In genomic region chr15:99504071-99504822, GRCh38 we compare ENCODE assay signal across 10 cellular contexts.
DNase-seq lines count a peak whose midpoint lies in the region; ATAC-seq and TF ChIP-seq lines count a peak whose summit lies in the region.
"Had no signal": no experiment of that assay in that cellular context is flagged by ENCODE, and none has a peak within 500 bp of the region (broad histone marks: within the 10 kb centered on the region; RNA-seq: fewer than 3 reads in every experiment).

No MANE protein-coding gene starts in this region.

- peak overlapping the region; percentile 97 for H3K27ac ChIP-seq in BLaER1
- no peak overlapping the region for H3K27ac ChIP-seq in CD4-positive, alpha-beta memory T cell (ENCODE audit: low read depth, low read length)
- H3K27ac ChIP-seq: pancreas had no signal

- H3K4me2 ChIP-seq in BLaER1: peak overlapping the region; percentile 87

- peaks cover 91% of the 10 kb centered on the region for H3K4me1 Mint-ChIP-seq in activated B cell treated with CpG ODN at 0.5 μM for 24 hours
- peaks cover 0 to 4% (median 2%) of the 10 kb centered on the region in 4 donors for H3K4me1 Mint-ChIP-seq in CD4-positive, alpha-beta memory T cell

- H3K4me1 ChIP-seq in BLaER1: peaks cover 91% of the 10 kb centered on the region
- H3K4me1 ChIP-seq in CD4-positive, alpha-beta memory T cell (ENCODE audit: insufficient read depth, low read length): no peaks in the 10 kb centered on the region

- no peaks in the 10 kb centered on the region for H3K9me3 Mint-ChIP-seq in activated B cell treated with CpG ODN at 0.5 μM for 24 hours
- H3K9me3 Mint-ChIP-seq in CD4-positive, alpha-beta memory T cell: peaks cover 0 to 4% (median 0%) of the 10 kb centered on the region in 8 donors
- H3K9me3 Mint-ChIP-seq: CD4-positive, alpha-beta T cell had no signal

- no peaks in the 10 kb centered on the region for H3K27me3 Mint-ChIP-seq in activated B cell treated with CpG ODN at 0.5 μM for 24 hours
- peaks cover 0 to 12% of the 10 kb centered on the region in 2 donors for H3K27me3 Mint-ChIP-seq in CD4-positive, alpha-beta memory T cell
- H3K27me3 Mint-ChIP-seq: CD4-positive, alpha-beta T cell had no signal

- POLR2A ChIA-PET in activated B cell treated with CpG ODN at 0.5 μM for 24 hours (lab: Charles Lee): interaction anchor here (0.7 to 7.9 kb wide), 12 partner anchors 9 to 200 kb away, joined by 3 to 191 read pairs (median 8); partner anchors contain the start of gene MEF2A
- POLR2A ChIA-PET in CD4-positive, alpha-beta memory T cell (lab: Charles Lee; ENCODE audit: partially characterized antibody): no interaction called here

- H3K36me3 Mint-ChIP-seq in activated B cell treated with CpG ODN at 0.5 μM for 24 hours (ENCODE audit: low read depth): no peaks in the 10 kb centered on the region
- H3K36me3 Mint-ChIP-seq in CD4-positive, alpha-beta memory T cell: no peaks in the 10 kb centered on the region

- no peaks in the 10 kb centered on the region for H4K20me1 ChIP-seq in BLaER1

- peak overlapping the region; percentile 64 for H3K9ac ChIP-seq in BLaER1

- H3K9me3 ChIP-seq in BLaER1: peaks cover 12% of the 10 kb centered on the region
- H3K9me3 ChIP-seq in CD4-positive, alpha-beta memory T cell (ENCODE audit: control insufficient read depth in 1 of 2, low read length in 2 of 2): no peaks in the 10 kb centered on the region
- H3K9me3 ChIP-seq: pancreas had no signal

- no peak for TF ChIP-seq CTCF in activated B cell treated with CpG ODN at 0.5 μM for 24 hours (IDR thresholded peaks at IDR 0.05)

- peak overlapping the region; percentile 92 for H3K27ac Mint-ChIP-seq in activated B cell treated with CpG ODN at 0.5 μM for 24 hours
- peak overlapping the region in 1 of 7 donors; percentile 36 for H3K27ac Mint-ChIP-seq in CD4-positive, alpha-beta memory T cell
- H3K27ac Mint-ChIP-seq: CD4-positive, alpha-beta T cell had no signal

- DNase-seq in activated B cell treated with CpG ODN at 0.5 μM for 24 hours (no peak), NCI-H2081 (lab: John Stamatoyannopoulos, UW) (no peak), SHP77 (lab: John Stamatoyannopoulos, UW) (no peak)
- DNase-seq in stimulated activated CD4-positive, alpha-beta T cell treated with anti-CD3 and anti-CD28 coated beads, Interleukin-4, amount 100 ng/mL, for 4 hours: no peak
- no peak for DNase-seq in CD4-positive, alpha-beta memory T cell
- DNase-seq: CD4-positive, alpha-beta T cell; pancreas had no signal

- CTCF ChIA-PET in activated B cell treated with CpG ODN at 0.5 μM for 24 hours (lab: Charles Lee): interaction anchor here (1.0 to 4.4 kb wide), 7 partner anchors 7 to 200 kb away, joined by 3 to 36 read pairs (median 3); no protein-coding TSS in a partner anchor
- CTCF ChIA-PET in CD4-positive, alpha-beta memory T cell (lab: Charles Lee; ENCODE audit: partially characterized antibody): interaction anchor here (0.6 to 1.5 kb wide), 5 partner anchors 9 to 1342 kb away, joined by 3 to 5 read pairs (median 3); no protein-coding TSS in a partner anchor

- peaks cover 14% of the 10 kb centered on the region for H3K36me3 ChIP-seq in BLaER1
- H3K36me3 ChIP-seq in CD4-positive, alpha-beta memory T cell (ENCODE audit: insufficient read depth, low read length): no peaks in the 10 kb centered on the region
- H3K36me3 ChIP-seq: pancreas had no signal

- intact Hi-C loops in activated B cell treated with CpG ODN at 0.5 μM for 24 hours (cut with micrococcal nuclease): loop anchor here (1.0 to 10.0 kb wide), 6 partner anchors 27 to 1421 kb away; partner anchors contain the start of gene MEF2A
- intact Hi-C loops in CD4-positive, alpha-beta memory T cell (cut with micrococcal nuclease): no loop called here

- peak; percentile 25 for ATAC-seq in GM19043 (IDR thresholded peaks at IDR 0.05; ENCODE audit: low read depth, unreplicated experiment)
- ATAC-seq in HG03097 (IDR thresholded peaks at IDR 0.05; ENCODE audit: low FRiP score, unreplicated experiment): peak; percentile 20
- peak; percentile 56 for ATAC-seq in activated B cell treated with CpG ODN at 0.5 μM for 24 hours (ENCODE audit: low read depth)

- no peak overlapping the region for H3K4me3 ChIP-seq in BLaER1
- H3K4me3 ChIP-seq in CD4-positive, alpha-beta memory T cell (ENCODE audit: low read length in 2 of 2): no peak overlapping the region
- H3K4me3 ChIP-seq: pancreas had no signal

- peak overlapping the region; percentile 59 for H3K4me3 Mint-ChIP-seq in activated B cell treated with CpG ODN at 0.5 μM for 24 hours
- no peak overlapping the region for H3K4me3 Mint-ChIP-seq in CD4-positive, alpha-beta memory T cell
- H3K4me3 Mint-ChIP-seq: CD4-positive, alpha-beta T cell had no signal

- no peaks in the 10 kb centered on the region for H3K27me3 ChIP-seq in BLaER1
- H3K27me3 ChIP-seq in CD4-positive, alpha-beta memory T cell (ENCODE audit: insufficient read depth, low read length): no peaks in the 10 kb centered on the region
- H3K27me3 ChIP-seq: pancreas had no signal
